9 cellular contexts compared by ENCODE assay signal in the genomic region with DNA sequence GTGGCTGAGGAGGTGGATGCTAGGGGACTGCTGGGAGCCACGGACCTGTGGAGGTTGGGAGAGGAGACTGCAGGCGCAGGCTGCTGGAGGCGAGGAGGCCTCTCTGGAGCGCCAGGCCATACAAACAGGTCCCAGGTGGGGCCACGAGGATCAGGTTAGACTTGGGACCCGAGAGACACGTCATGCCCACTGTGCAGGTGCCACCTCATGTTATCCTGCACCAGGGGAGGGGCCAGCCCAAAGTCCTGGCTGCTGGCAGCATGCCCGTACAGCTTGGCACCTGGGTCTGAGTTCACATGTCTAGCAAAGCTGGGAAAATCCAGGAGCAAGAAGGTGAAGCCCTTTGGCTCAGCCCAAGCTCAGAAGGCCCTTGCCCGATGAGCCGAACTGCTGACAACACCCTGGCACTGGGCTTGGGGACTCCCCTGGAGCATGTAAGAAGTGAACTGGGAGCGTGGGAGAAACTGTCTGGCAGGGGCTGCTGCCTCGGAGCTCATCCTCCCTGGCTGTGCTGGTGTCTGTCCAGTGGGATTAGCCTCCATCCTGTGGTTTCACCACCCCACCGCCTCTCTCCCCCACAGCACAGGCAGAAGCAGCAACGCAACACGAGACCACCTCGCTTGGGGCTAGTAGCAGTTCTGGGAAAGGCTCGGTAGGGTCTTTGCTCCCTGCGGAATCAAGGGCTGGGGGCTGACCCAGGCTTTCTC. TPM values are rescaled to one million over a fixed set of nuclear protein-coding genes. Genes with fewer than 3 reads are reported as not detected.
DNase-seq lines count a peak whose midpoint lies in the region; ATAC-seq and TF ChIP-seq lines count a peak whose summit lies in the region.
"Had no signal": no experiment of that assay in that cellular context is flagged by ENCODE, and none has a peak within 500 bp of the region (broad histone marks: within the 10 kb centered on the region; RNA-seq: fewer than 3 reads in every experiment).

No MANE protein-coding gene starts in this region.

- TF ChIP-seq CTCF in KMS-11 (conservative IDR thresholded peaks at IDR 0.05; ENCODE audit: low read depth, low read length), result no peak
- TF ChIP-seq CTCF in mucosa of descending colon (IDR thresholded peaks at IDR 0.05), result no peak

- CTCF ChIA-PET in CD4-positive, alpha-beta memory T cell (lab: Charles Lee; ENCODE audit: partially characterized antibody), result no interaction called here

- H3K27ac ChIP-seq in CD4-positive, alpha-beta memory T cell (ENCODE audit: low read depth, low read length), result no peak overlapping the region
- peak overlapping the region; percentile 12; the same call in 1 of the 2 replicates for H3K27ac ChIP-seq in KMS-11

- H3K9me3 ChIP-seq in CD4-positive, alpha-beta memory T cell (ENCODE audit: control insufficient read depth in 1 of 2, low read length in 2 of 2), result no peaks in the 10 kb centered on the region
- H3K9me3 ChIP-seq in mucosa of descending colon, result no peaks in the 10 kb centered on the region

- H3K36me3 Mint-ChIP-seq in CD4-positive, alpha-beta memory T cell, result peaks cover 8 to 37% of the 10 kb centered on the region in 2 donors
- peaks cover 41% of the 10 kb centered on the region for H3K36me3 Mint-ChIP-seq in activated naive CD8-positive, alpha-beta T cell treated with anti-CD3 and anti-CD28 coated beads, Interleukin-2, amount 50 U/mL, for 24 hours (ENCODE audit: low read depth)

- ATAC-seq in activated naive CD8-positive, alpha-beta T cell treated with anti-CD3 and anti-CD28 coated beads, Interleukin-2, amount 50 U/mL, for 24 hours, result no peak
- peak; percentile 68 for ATAC-seq in mucosa of descending colon
- ATAC-seq in HG03354 (IDR thresholded peaks at IDR 0.05; ENCODE audit: poor library complexity, severe bottlenecking, unreplicated experiment), result no peak
- no peak for ATAC-seq in HG03520 (IDR thresholded peaks at IDR 0.05; ENCODE audit: unreplicated experiment)

- H3K4me3 ChIP-seq in CD4-positive, alpha-beta memory T cell (ENCODE audit: low read length in 2 of 2), result no peak overlapping the region
- no peak overlapping the region for H3K4me3 ChIP-seq in KMS-11 (IDR thresholded peaks at IDR 0.05; ENCODE audit: insufficient read depth, low read depth, low read length)
- no peak overlapping the region for H3K4me3 ChIP-seq in mucosa of descending colon
- H3K4me3 ChIP-seq: hepatocyte had no signal

- peaks cover 52% of the 10 kb centered on the region for H3K79me2 ChIP-seq in KMS-11 (ENCODE audit: insufficient read depth, low read depth)

- H2AFZ ChIP-seq in KMS-11 (ENCODE audit: low read depth), result no peak overlapping the region
- H2AFZ ChIP-seq: hepatocyte had no signal

- H3K9ac ChIP-seq in KMS-11, result no peak overlapping the region; the same call in 1 of the 2 replicates

- H3K4me1 Mint-ChIP-seq in CD4-positive, alpha-beta memory T cell, result peaks cover 18 to 57% (median 39%) of the 10 kb centered on the region in 4 donors
- peaks cover 55% of the 10 kb centered on the region for H3K4me1 Mint-ChIP-seq in activated naive CD8-positive, alpha-beta T cell treated with anti-CD3 and anti-CD28 coated beads, Interleukin-2, amount 50 U/mL, for 24 hours

- H3K27ac Mint-ChIP-seq in CD4-positive, alpha-beta memory T cell, result peak overlapping the region in 4 of 7 donors; percentile 35 to 99 (median 77)
- peak overlapping the region; percentile 81 for H3K27ac Mint-ChIP-seq in activated naive CD8-positive, alpha-beta T cell treated with anti-CD3 and anti-CD28 coated beads, Interleukin-2, amount 50 U/mL, for 24 hours

- H4K20me1 ChIP-seq in KMS-11 (ENCODE audit: insufficient read depth), result no peaks in the 10 kb centered on the region

- H3K27me3 ChIP-seq in CD4-positive, alpha-beta memory T cell (ENCODE audit: insufficient read depth, low read length), result no peaks in the 10 kb centered on the region
- H3K27me3 ChIP-seq in KMS-11 (ENCODE audit: insufficient read depth, low read depth), result no peaks in the 10 kb centered on the region
- H3K27me3 ChIP-seq: hepatocyte had no signal

- peak in 2 of 5 donors; percentile 14 to 32 for DNase-seq in CD4-positive, alpha-beta memory T cell
- DNase-seq in activated naive CD8-positive, alpha-beta T cell treated with anti-CD3 and anti-CD28 coated beads, Interleukin-2, amount 50 U/mL, for 24 hours, result no peak
- DNase-seq in mucosa of descending colon (peak; percentile 95 to 97 (median 96)), AG20443 (ENCODE audit: low spot score) (no peak), pons (ENCODE audit: low spot score) (no peak)

- peaks cover 0 to 15% (median 0%) of the 10 kb centered on the region in 8 donors for H3K9me3 Mint-ChIP-seq in CD4-positive, alpha-beta memory T cell
- H3K9me3 Mint-ChIP-seq in activated naive CD8-positive, alpha-beta T cell treated with anti-CD3 and anti-CD28 coated beads, Interleukin-2, amount 50 U/mL, for 24 hours, result no peaks in the 10 kb centered on the region

- H3K4me1 ChIP-seq in CD4-positive, alpha-beta memory T cell (ENCODE audit: insufficient read depth, low read length), result peaks cover 50% of the 10 kb centered on the region
- H3K4me1 ChIP-seq in KMS-11 (ENCODE audit: low read depth, poor library complexity, severe bottlenecking), result peaks cover 57% of the 10 kb centered on the region
- peaks cover 73% of the 10 kb centered on the region for H3K4me1 ChIP-seq in mucosa of descending colon (ENCODE audit: low read depth)

- no peak overlapping the region for H3K4me2 ChIP-seq in KMS-11

- H3K36me3 ChIP-seq in CD4-positive, alpha-beta memory T cell (ENCODE audit: insufficient read depth, low read length), result peaks cover 26% of the 10 kb centered on the region
- no peaks in the 10 kb centered on the region for H3K36me3 ChIP-seq in KMS-11 (ENCODE audit: insufficient read depth)
- H3K36me3 ChIP-seq in mucosa of descending colon (ENCODE audit: low read depth), result no peaks in the 10 kb centered on the region

- H3K27me3 Mint-ChIP-seq in CD4-positive, alpha-beta memory T cell, result peaks cover 0 to 2% of the 10 kb centered on the region in 2 donors
- no peaks in the 10 kb centered on the region for H3K27me3 Mint-ChIP-seq in activated naive CD8-positive, alpha-beta T cell treated with anti-CD3 and anti-CD28 coated beads, Interleukin-2, amount 50 U/mL, for 24 hours

- POLR2A ChIA-PET in CD4-positive, alpha-beta memory T cell (lab: Charles Lee; ENCODE audit: partially characterized antibody), result interaction anchor here (0.9 to 2.1 kb wide), 8 partner anchors 11 to 163 kb away, joined by 3 to 7 read pairs (median 5); partner anchors contain the start of genes MCRIP1 and MRPL12

- intact Hi-C loops in CD4-positive, alpha-beta memory T cell (cut with micrococcal nuclease), result loop anchor here (10.0 kb wide), 1 partner anchor 429 kb away; no protein-coding TSS in a partner anchor
- intact Hi-C loops in mucosa of descending colon (cut with DNase I, micrococcal nuclease), result no loop called here

- H3K4me3 Mint-ChIP-seq in CD4-positive, alpha-beta memory T cell, result peak overlapping the region in 2 of 8 donors; percentile 20 to 25
- no peak overlapping the region for H3K4me3 Mint-ChIP-seq in activated naive CD8-positive, alpha-beta T cell treated with anti-CD3 and anti-CD28 coated beads, Interleukin-2, amount 50 U/mL, for 24 hours

RNA-seq across cellular contexts. Expression of gene ARHGDIA, which starts 5.3 kb away (rescaled TPM):
- total RNA-seq in CD4-positive, alpha-beta memory T cell, result 100 to 1,000 TPM; 380 to 382 TPM
- 100 to 1,000 TPM in 1 of 2 donors, 10 to 100 TPM in 1; 84.8 to 205 TPM for polyA plus RNA-seq in CD4-positive, alpha-beta memory T cell
- total RNA-seq in mucosa of descending colon, result 100 to 1,000 TPM; 326 to 473 (median 442) TPM

RNA-seq across cellular contexts. Expression of gene P4HB, which starts 5.6 kb away (rescaled TPM):
- total RNA-seq in CD4-positive, alpha-beta memory T cell, result 100 to 1,000 TPM; 392 to 409 TPM
- 100 to 1,000 TPM; 272 to 339 TPM for polyA plus RNA-seq in CD4-positive, alpha-beta memory T cell
- 100 to 1,000 TPM; 354 to 727 (median 491) TPM for total RNA-seq in mucosa of descending colon

RNA-seq across cellular contexts. Expression of gene ALYREF, which starts 25.5 kb away (rescaled TPM):
- total RNA-seq in CD4-positive, alpha-beta memory T cell, result 10 to 100 TPM; 47.2 to 47.7 TPM
- 10 to 100 TPM; 23.3 to 50.8 TPM for polyA plus RNA-seq in CD4-positive, alpha-beta memory T cell
- 10 to 100 TPM; 38.1 to 88.7 (median 43.3) TPM for total RNA-seq in mucosa of descending colon

RNA-seq across cellular contexts. Expression of gene ANAPC11, which starts 25.6 kb away (rescaled TPM):
- total RNA-seq in CD4-positive, alpha-beta memory T cell, result 10 to 100 TPM; 53.8 to 57.0 TPM
- 100 to 1,000 TPM; 262 to 267 TPM for polyA plus RNA-seq in CD4-positive, alpha-beta memory T cell
- 10 to 100 TPM; 78.2 to 97.1 (median 81.3) TPM for total RNA-seq in mucosa of descending colon

RNA-seq across cellular contexts. Expression of gene PPP1R27, which starts 31.0 kb away (rescaled TPM):
- total RNA-seq in CD4-positive, alpha-beta memory T cell, result not detected
- under 1 TPM in 1 of 2 donors, not detected in 1; 0.18 TPM for polyA plus RNA-seq in CD4-positive, alpha-beta memory T cell
- total RNA-seq in mucosa of descending colon, result under 1 TPM in 2 of 3 donors, not detected in 1; 0.52 to 0.84 TPM
- total RNA-seq: hepatocyte had no signal

Comparison
In these comparisons a context has a peak if more than half of its experiments do, and no peak if none do; other contexts are left out.
1. DNase-seq: peak in mucosa of descending colon (3 of 3); none in activated naive CD8-positive, alpha-beta T cell treated with anti-CD3 and anti-CD28 coated beads, Interleukin-2, amount 50 U/mL, for 24 hours (single experiment), AG20443 (single experiment) and pons (single experiment).